ENCODE assay signal across 19 cellular contexts in the genomic region with DNA sequence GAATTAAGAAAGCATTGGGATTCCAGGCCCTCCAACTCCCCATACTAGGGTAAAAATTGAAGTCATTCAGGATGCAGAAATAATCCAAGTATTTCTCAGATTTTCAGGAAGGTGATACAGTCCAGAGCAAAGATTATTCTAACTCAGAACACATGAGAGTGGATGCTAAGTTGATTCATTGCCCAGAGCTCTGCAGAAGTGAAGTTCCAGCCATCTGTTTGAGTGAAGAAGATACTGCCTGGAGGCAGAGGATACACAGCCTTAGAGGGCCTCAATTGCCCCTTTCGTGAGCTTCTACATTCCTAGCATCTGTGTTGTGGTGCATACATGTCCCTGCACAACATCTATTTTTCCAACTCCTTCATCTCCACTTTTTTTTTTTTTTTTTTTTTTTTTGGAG.
"Had no signal": no experiment of that assay in that cellular context is flagged by ENCODE, and none has a peak within 500 bp of the region (broad histone marks: within the 10 kb centered on the region; RNA-seq: fewer than 3 reads in every experiment).

No MANE protein-coding gene starts in this region.

- ATAC-seq: esophagus mucosa; heart right ventricle; mucosa of descending colon; naive thymus-derived CD8-positive, alpha-beta T cell; sciatic nerve; stimulated activated memory B cell treated with anti-CD40 and anti-IgM and Interleukin-4, amounts not matched to agents 10 μg/mL and 1 μg/mL and 100 μg/mL, for 72 hours had no signal

- DNase-seq: cortex of kidney; dorsolateral prefrontal cortex; effector CD8-positive, alpha-beta T cell; heart right ventricle; hypothalamus; kidney glomerular epithelial cell; mucosa of descending colon; naive thymus-derived CD8-positive, alpha-beta T cell; posterior cingulate gyrus; spleen; stimulated activated CD4-positive, alpha-beta T cell treated with anti-CD3 and anti-CD28 coated beads, Interleukin-15, amount 100 ng/mL, for 24 hours; stimulated activated CD4-positive, alpha-beta T cell treated with anti-CD3 and anti-CD28 coated beads, Interleukin-1b, Interleukin-23, amount 100 ng/mL, for 48 hours; stimulated activated CD4-positive, alpha-beta T cell treated with anti-CD3 and anti-CD28 coated beads, Interleukin-4, amount 100 ng/mL, for 24 hours; tibial artery; upper lobe of left lung; uterus had no signal

- H3K27ac ChIP-seq: dorsolateral prefrontal cortex, heart right ventricle, spleen, tibial artery, upper lobe of left lung, uterus had no signal

- H3K36me3 ChIP-seq: heart right ventricle, spleen, tibial artery, upper lobe of left lung, uterus had no signal

- H3K27me3 ChIP-seq: dorsolateral prefrontal cortex, heart right ventricle, tibial artery, upper lobe of left lung, uterus had no signal

- H3K4me1 ChIP-seq: uterus had no signal

- H3K9me3 ChIP-seq: heart right ventricle, mucosa of descending colon, spleen, tibial artery, upper lobe of left lung, uterus had no signal

- H3K4me3 ChIP-seq: dorsolateral prefrontal cortex, heart right ventricle, mucosa of descending colon, spleen, tibial artery, upper lobe of left lung, uterus had no signal
